Comparison of ENCODE assay signal across 1 cellular context in genomic region chr12:84874125-84874824, GRCh38.
TF ChIP-seq lines count a peak whose summit lies in the region.

No MANE protein-coding gene starts in this region.

TF ChIP-seq in GM23338, 12 proteins besides CTCF, POLR2A, EP300 and RAD21 (continued from another document):
- no peak for TF ChIP-seq EZH2phosphoT487 (IDR thresholded peaks at IDR 0.05; ENCODE audit: unreplicated experiment)
- no peak for TF ChIP-seq EZH2 (IDR thresholded peaks at IDR 0.05; ENCODE audit: low read depth, unreplicated experiment)
- no peak for TF ChIP-seq ZNF331 (CRISPR knock-in tag; IDR thresholded peaks at IDR 0.05; ENCODE audit: low read depth)
- TF ChIP-seq, protein P1, sequence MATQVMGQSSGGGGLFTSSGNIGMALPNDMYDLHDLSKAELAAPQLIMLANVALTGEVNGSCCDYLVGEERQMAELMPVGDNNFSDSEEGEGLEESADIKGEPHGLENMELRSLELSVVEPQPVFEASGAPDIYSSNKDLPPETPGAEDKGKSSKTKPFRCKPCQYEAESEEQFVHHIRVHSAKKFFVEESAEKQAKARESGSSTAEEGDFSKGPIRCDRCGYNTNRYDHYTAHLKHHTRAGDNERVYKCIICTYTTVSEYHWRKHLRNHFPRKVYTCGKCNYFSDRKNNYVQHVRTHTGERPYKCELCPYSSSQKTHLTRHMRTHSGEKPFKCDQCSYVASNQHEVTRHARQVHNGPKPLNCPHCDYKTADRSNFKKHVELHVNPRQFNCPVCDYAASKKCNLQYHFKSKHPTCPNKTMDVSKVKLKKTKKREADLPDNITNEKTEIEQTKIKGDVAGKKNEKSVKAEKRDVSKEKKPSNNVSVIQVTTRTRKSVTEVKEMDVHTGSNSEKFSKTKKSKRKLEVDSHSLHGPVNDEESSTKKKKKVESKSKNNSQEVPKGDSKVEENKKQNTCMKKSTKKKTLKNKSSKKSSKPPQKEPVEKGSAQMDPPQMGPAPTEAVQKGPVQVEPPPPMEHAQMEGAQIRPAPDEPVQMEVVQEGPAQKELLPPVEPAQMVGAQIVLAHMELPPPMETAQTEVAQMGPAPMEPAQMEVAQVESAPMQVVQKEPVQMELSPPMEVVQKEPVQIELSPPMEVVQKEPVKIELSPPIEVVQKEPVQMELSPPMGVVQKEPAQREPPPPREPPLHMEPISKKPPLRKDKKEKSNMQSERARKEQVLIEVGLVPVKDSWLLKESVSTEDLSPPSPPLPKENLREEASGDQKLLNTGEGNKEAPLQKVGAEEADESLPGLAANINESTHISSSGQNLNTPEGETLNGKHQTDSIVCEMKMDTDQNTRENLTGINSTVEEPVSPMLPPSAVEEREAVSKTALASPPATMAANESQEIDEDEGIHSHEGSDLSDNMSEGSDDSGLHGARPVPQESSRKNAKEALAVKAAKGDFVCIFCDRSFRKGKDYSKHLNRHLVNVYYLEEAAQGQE (IDR thresholded peaks at IDR 0.05; ENCODE audit: unreplicated experiment) = no peak
- TF ChIP-seq ETS1 (IDR thresholded peaks at IDR 0.05) = no peak
- no peak for TF ChIP-seq JUNB (IDR thresholded peaks at IDR 0.05; ENCODE audit: unreplicated experiment)
- no peak for TF ChIP-seq NANOG (IDR thresholded peaks at IDR 0.05; ENCODE audit: borderline replicate concordance)
